34 cellular contexts compared by ENCODE assay signal in the genomic region with DNA sequence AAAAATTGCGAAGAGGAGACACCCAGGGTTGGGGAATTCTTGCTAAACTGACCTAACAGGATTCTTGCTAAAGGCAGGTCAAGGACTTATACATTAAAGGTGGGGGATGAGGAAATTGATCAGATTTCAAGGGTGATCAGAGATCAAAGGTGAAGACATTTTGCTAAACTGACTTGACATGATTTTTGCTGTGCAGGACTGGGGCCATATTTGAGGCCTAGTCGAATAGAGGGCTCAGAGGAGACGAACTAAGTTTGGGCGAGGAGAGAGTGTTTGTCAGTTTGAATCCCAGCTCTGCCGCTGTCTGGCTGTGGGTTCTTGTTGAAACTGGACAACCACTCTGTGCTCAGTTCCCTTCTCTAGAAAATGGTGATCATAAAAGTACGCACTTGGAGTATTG.
"Had no signal": no experiment of that assay in that cellular context is flagged by ENCODE, and none has a peak within 500 bp of the region (broad histone marks: within the 10 kb centered on the region; RNA-seq: fewer than 3 reads in every experiment).

No MANE protein-coding gene starts in this region.

- H3K4me3 Mint-ChIP-seq: activated B cell treated with CpG ODN at 0.5 μM for 24 hours; activated CD4-positive, alpha-beta memory T cell treated with anti-CD3 and anti-CD28 coated beads for 36 hours; activated CD4-positive, alpha-beta T cell treated with anti-CD3 and anti-CD28 coated beads, Interleukin-2, amount 10 ng/mL, durations not matched to agents 24 days and 14 days; activated CD8-positive, alpha-beta T cell treated with anti-CD3 and anti-CD28 coated beads for 36 hours; activated naive CD4-positive, alpha-beta T cell treated with anti-CD3 and anti-CD28 coated beads for 36 hours; activated naive CD8-positive, alpha-beta T cell treated with anti-CD3 and anti-CD28 coated beads for 36 hours; activated T-cell treated with anti-CD3 and anti-CD28 coated beads, Interleukin-2, amount 50 U/mL, for 4 hours; activated T-cell treated with anti-CD3 and anti-CD28 coated beads, Interleukin-2, amount 50 U/mL, for 72 hours; activated T-helper 1 cell treated with anti-CD3 and anti-CD28 coated beads, Interleukin-12 subunit alpha, Interleukin-12 subunit beta, Interleukin-2, Interleukin-4 antibody, amounts not matched to agents 30 ng/mL and 10 ng/mL and 1 ng/mL, durations not matched to agents 14 hours and 24 hours and 36 hours; activated T-helper 17 cell treated with anti-CD3 and anti-CD28 coated beads, Interleukin-2, amount 50 U/mL, for 72 hours; T-helper 2 cell treated with Interferon-gamma antibody and Interleukin-4, amounts not matched to agents 5 μg/mL and 100 μg/mL, for 36 hours had no signal

- H3K27ac Mint-ChIP-seq: activated B cell treated with CpG ODN at 0.5 μM for 24 hours; activated CD4-positive, alpha-beta memory T cell treated with anti-CD3 and anti-CD28 coated beads for 36 hours; activated CD4-positive, alpha-beta T cell treated with anti-CD3 and anti-CD28 coated beads, Interleukin-2, amount 10 ng/mL, durations not matched to agents 24 days and 14 days; activated CD8-positive, alpha-beta T cell treated with anti-CD3 and anti-CD28 coated beads for 36 hours; activated naive CD4-positive, alpha-beta T cell treated with anti-CD3 and anti-CD28 coated beads for 36 hours; activated naive CD4-positive, alpha-beta T cell treated with anti-CD3 and anti-CD28 coated beads, Interleukin-2, amount 50 U/mL, for 72 hours; activated naive CD8-positive, alpha-beta T cell treated with anti-CD3 and anti-CD28 coated beads for 36 hours; activated T-cell treated with anti-CD3 and anti-CD28 coated beads, Interleukin-2, amount 50 U/mL, for 72 hours; activated T-helper 1 cell treated with anti-CD3 and anti-CD28 coated beads, Interleukin-12 subunit alpha, Interleukin-12 subunit beta, Interleukin-2, Interleukin-4 antibody, amounts not matched to agents 30 ng/mL and 10 ng/mL and 1 ng/mL, durations not matched to agents 14 hours and 24 hours and 36 hours; activated T-helper 17 cell treated with anti-CD3 and anti-CD28 coated beads, Interleukin-2, amount 50 U/mL, for 72 hours; T-helper 2 cell treated with Interferon-gamma antibody and Interleukin-4, amounts not matched to agents 5 μg/mL and 100 μg/mL, for 36 hours had no signal

- H3K9me3 ChIP-seq: adrenal gland, body of pancreas, breast epithelium had no signal

- H3K4me1 Mint-ChIP-seq: activated T-helper 17 cell treated with anti-CD3 and anti-CD28 coated beads, Interleukin-2, amount 50 U/mL, for 72 hours had no signal

- H3K36me3 Mint-ChIP-seq: activated CD4-positive, alpha-beta memory T cell treated with anti-CD3 and anti-CD28 coated beads for 36 hours; activated naive CD8-positive, alpha-beta T cell treated with anti-CD3 and anti-CD28 coated beads for 36 hours had no signal

- H3K27me3 Mint-ChIP-seq: activated CD4-positive, alpha-beta T cell treated with anti-CD3 and anti-CD28 coated beads, Interleukin-2, amount 10 ng/mL, durations not matched to agents 24 days and 14 days had no signal

- ATAC-seq: activated CD8-positive, alpha-beta T cell treated with anti-CD3 and anti-CD28 coated beads for 36 hours; activated naive CD4-positive, alpha-beta T cell treated with anti-CD3 and anti-CD28 coated beads, Interleukin-2, amount 50 U/mL, for 72 hours; activated T-cell treated with anti-CD3 and anti-CD28 coated beads, Interleukin-2, amount 50 U/mL, for 4 hours; activated T-cell treated with anti-CD3 and anti-CD28 coated beads, Interleukin-2, amount 50 U/mL, for 72 hours; activated T-helper 17 cell treated with anti-CD3 and anti-CD28 coated beads, Interleukin-2, amount 50 U/mL, for 72 hours; body of pancreas had no signal

- FAIRE-seq: astrocyte, TTC549 had no signal

- DNase-seq: activated B cell treated with CpG ODN at 0.5 μM for 24 hours; activated CD4-positive, alpha-beta memory T cell treated with anti-CD3 and anti-CD28 coated beads for 36 hours; activated CD4-positive, alpha-beta T cell treated with anti-CD3 and anti-CD28 coated beads for 4 hours; activated CD4-positive, alpha-beta T cell treated with anti-CD3 and anti-CD28 coated beads, Interleukin-2, amount 10 ng/mL, durations not matched to agents 24 days and 14 days; activated CD4-positive, alpha-beta T cell treated with anti-CD3 and anti-CD28 coated beads, Interleukin-2, amount 50 U/mL, for 1 hour; activated CD4-positive, alpha-beta T cell treated with anti-CD3 and anti-CD28 coated beads, Interleukin-2, amount 50 U/mL, for 4 hours; activated CD4-positive, CD25-positive, alpha-beta regulatory T cell treated with anti-CD3 and anti-CD28 coated beads, Interleukin-2, amount 50 U/mL, for 72 hours; activated CD8-positive, alpha-beta memory T cell treated with anti-CD3 and anti-CD28 coated beads, Interleukin-2, amount 50 U/mL, for 4 hours; activated CD8-positive, alpha-beta T cell treated with anti-CD3 and anti-CD28 coated beads for 36 hours; activated effector memory CD4-positive, alpha-beta T cell treated with anti-CD3 and anti-CD28 coated beads, Interleukin-2, amount 50 U/mL, for 16 hours; activated gamma-delta T cell treated with Interleukin-2 at 50 U/mL for 16 hours; activated naive CD4-positive, alpha-beta T cell; activated naive CD4-positive, alpha-beta T cell treated with anti-CD3 and anti-CD28 coated beads for 36 hours; activated naive CD4-positive, alpha-beta T cell treated with anti-CD3 and anti-CD28 coated beads, Interleukin-2, amount 50 U/mL, for 16 hours; activated naive CD8-positive, alpha-beta T cell treated with anti-CD3 and anti-CD28 coated beads for 36 hours; activated T-cell treated with anti-CD3 and anti-CD28 coated beads for 4 hours; activated T-cell treated with anti-CD3 and anti-CD28 coated beads, Interleukin-2, amount 50 U/mL, for 1 hour; activated T-cell treated with anti-CD3 and anti-CD28 coated beads, Interleukin-2, amount 50 U/mL, for 4 hours; activated T-cell treated with anti-CD3 and anti-CD28 coated beads, Interleukin-2, amount 50 U/mL, for 72 hours; adrenal gland; amniotic stem cell; aorta; body of pancreas; brain microvascular endothelial cell; central memory CD4-positive, alpha-beta T cell; T-helper 2 cell; T-helper 9 cell had no signal
